11 cellular contexts compared by ENCODE assay signal in the genomic region with DNA sequence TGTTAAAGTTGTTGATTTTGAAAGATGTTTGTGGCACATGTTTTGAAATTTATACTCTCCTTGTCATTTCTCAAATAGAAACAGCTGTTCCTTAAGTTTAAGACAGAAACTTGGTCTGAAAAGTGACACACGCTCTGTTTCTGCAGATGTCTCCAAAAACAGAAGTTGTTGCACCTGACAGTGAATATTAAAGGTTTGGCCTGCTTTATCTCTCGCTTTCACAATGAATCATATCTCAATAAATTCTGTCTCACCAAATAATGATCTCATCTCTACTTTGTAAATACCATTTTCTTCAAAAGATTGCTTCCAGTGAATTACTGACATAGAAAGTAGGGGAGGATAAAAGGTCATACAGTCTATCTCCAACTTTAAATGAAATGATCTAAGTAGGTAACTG.
DNase-seq lines count a peak whose midpoint lies in the region; ATAC-seq lines count a peak whose summit lies in the region.
"Had no signal": no experiment of that assay in that cellular context is flagged by ENCODE, and none has a peak within 500 bp of the region (broad histone marks: within the 10 kb centered on the region; RNA-seq: fewer than 3 reads in every experiment).

No MANE protein-coding gene starts in this region.

- ATAC-seq in GM19043 (IDR thresholded peaks at IDR 0.05; ENCODE audit: low read depth, unreplicated experiment) (peak; percentile 50), GM21825 (IDR thresholded peaks at IDR 0.05; ENCODE audit: unreplicated experiment) (peak; percentile 56), HG03342 (IDR thresholded peaks at IDR 0.05; ENCODE audit: unreplicated experiment) (peak; percentile 55), HG03460 (IDR thresholded peaks at IDR 0.05; ENCODE audit: unreplicated experiment) (no peak)
- ATAC-seq: sciatic nerve; stimulated activated naive CD8-positive, alpha-beta T cell treated with anti-CD3 and anti-CD28 coated beads, Interleukin-15, amount 100 ng/mL, for 72 hours had no signal

- DNase-seq in NCI-H146 (lab: John Stamatoyannopoulos, UW) (no peak), NCI-H2171 treated with DMSO at 0.1 percent for 48 hours (lab: John Stamatoyannopoulos, UW) (no peak), middle frontal gyrus (ENCODE audit: extremely low spot score, low spot score) (no peak)
- DNase-seq: NCI-H2029 treated with DMSO at 0.1 percent for 48 hours; SJCRH30; stimulated activated naive CD8-positive, alpha-beta T cell treated with anti-CD3 and anti-CD28 coated beads, Interleukin-15, amount 100 ng/mL, for 72 hours had no signal
